Comparison of ENCODE assay signal across 27 cellular contexts in the genomic region with DNA sequence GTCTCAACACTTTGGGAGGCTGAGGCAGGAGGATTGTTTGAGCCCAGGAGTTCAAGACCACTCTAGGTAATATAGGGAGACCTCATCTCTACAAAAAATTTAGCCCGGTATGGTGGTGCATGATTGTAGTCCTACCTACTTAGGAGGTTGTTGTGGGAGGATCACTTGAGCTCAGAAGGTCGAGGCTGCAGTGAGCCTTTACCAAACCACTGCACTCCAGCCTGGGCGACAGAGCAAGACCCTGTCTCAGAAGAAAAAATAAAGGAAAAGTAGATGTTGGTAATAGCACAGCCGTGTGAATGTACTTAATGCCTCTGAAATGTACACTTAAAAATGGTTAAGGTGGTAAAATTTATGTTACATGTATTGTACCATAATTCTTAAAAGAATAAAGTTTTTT. TPM values are rescaled to one million over a fixed set of nuclear protein-coding genes. Genes with fewer than 3 reads are reported as not detected.
"Had no signal": no experiment of that assay in that cellular context is flagged by ENCODE, and none has a peak within 500 bp of the region (broad histone marks: within the 10 kb centered on the region; RNA-seq: fewer than 3 reads in every experiment).

No MANE protein-coding gene starts in this region.

- H3K4me3 Mint-ChIP-seq: activated B cell treated with CpG ODN at 0.5 μM for 24 hours; activated naive CD8-positive, alpha-beta T cell treated with anti-CD3 and anti-CD28 coated beads for 36 hours; effector memory CD8-positive, alpha-beta T cell; naive thymus-derived CD4-positive, alpha-beta T cell; type B pancreatic cell had no signal

- H3K27ac Mint-ChIP-seq: activated B cell treated with CpG ODN at 0.5 μM for 24 hours; activated naive CD8-positive, alpha-beta T cell treated with anti-CD3 and anti-CD28 coated beads for 36 hours; type B pancreatic cell had no signal

- H3K4me1 Mint-ChIP-seq: activated B cell treated with CpG ODN at 0.5 μM for 24 hours; activated naive CD8-positive, alpha-beta T cell treated with anti-CD3 and anti-CD28 coated beads for 36 hours had no signal

- H3K4me1 ChIP-seq: esophagus muscularis mucosa, gastrocnemius medialis, sigmoid colon had no signal

- H3K27me3 Mint-ChIP-seq: activated B cell treated with CpG ODN at 0.5 μM for 24 hours; activated naive CD8-positive, alpha-beta T cell treated with anti-CD3 and anti-CD28 coated beads for 36 hours; effector memory CD8-positive, alpha-beta T cell; naive thymus-derived CD4-positive, alpha-beta T cell; type B pancreatic cell had no signal

- H3K9me2 ChIP-seq: SK-N-SH had no signal

- H3K9me3 ChIP-seq: esophagus muscularis mucosa, gastrocnemius medialis, left lung, sigmoid colon, SK-N-SH, thoracic aorta had no signal

- H3K4me2 ChIP-seq: SK-N-SH, smooth muscle cell had no signal

- H3K9ac ChIP-seq: SK-N-SH had no signal

- H3K27me3 ChIP-seq: esophagus muscularis mucosa, gastrocnemius medialis, left lung, sigmoid colon had no signal

- ATAC-seq: effector memory CD8-positive, alpha-beta T cell; gastrocnemius medialis; naive thymus-derived CD4-positive, alpha-beta T cell had no signal

- FAIRE-seq: astrocyte had no signal

- H3K9me3 Mint-ChIP-seq: effector memory CD8-positive, alpha-beta T cell; type B pancreatic cell had no signal

- H3K4me3 ChIP-seq: esophagus muscularis mucosa, gastrocnemius medialis, left lung, lung, sigmoid colon, smooth muscle cell, thoracic aorta had no signal

- DNase-seq: activated B cell treated with CpG ODN at 0.5 μM for 24 hours; activated CD4-positive, alpha-beta T cell treated with anti-CD3 and anti-CD28 coated beads for 48 hours; activated CD8-positive, alpha-beta memory T cell treated with anti-CD3 and anti-CD28 coated beads for 24 hours; activated CD8-positive, alpha-beta memory T cell treated with anti-CD3 and anti-CD28 coated beads, Interleukin-2, amount 50 U/mL, for 48 hours; activated naive CD8-positive, alpha-beta T cell treated with anti-CD3 and anti-CD28 coated beads for 36 hours; central memory CD4-positive, alpha-beta T cell; dermis blood vessel endothelial cell; effector memory CD8-positive, alpha-beta T cell; gastrocnemius medialis; hippocampal formation; kidney glomerular epithelial cell; left lung; naive thymus-derived CD4-positive, alpha-beta T cell; sigmoid colon; SK-N-SH; stimulated activated CD4-positive, alpha-beta T cell treated with anti-CD3 and anti-CD28 coated beads, Interleukin-15, amount 100 ng/mL, for 24 hours; stimulated activated naive CD4-positive, alpha-beta T cell; T-helper 9 cell had no signal

- H3K27ac ChIP-seq: esophagus muscularis mucosa, gastrocnemius medialis, sigmoid colon, thoracic aorta had no signal

RNA-seq across cellular contexts. Expression of gene MSMB, which starts 48.5 kb away (rescaled TPM):
- total RNA-seq: activated B cell treated with CpG ODN at 0.5 μM for 24 hours; activated naive CD8-positive, alpha-beta T cell treated with anti-CD3 and anti-CD28 coated beads for 36 hours; astrocyte; dermis blood vessel endothelial cell; esophagus muscularis mucosa; gastrocnemius medialis; naive thymus-derived CD4-positive, alpha-beta T cell; osteoblast; posterior vena cava; renal cortical epithelial cell; sigmoid colon; smooth muscle cell; thoracic aorta had no signal
- polyA plus RNA-seq: naive thymus-derived CD4-positive, alpha-beta T cell; sigmoid colon; SK-N-SH had no signal
